ENCODE assay signal across 27 cellular contexts in the genomic region with DNA sequence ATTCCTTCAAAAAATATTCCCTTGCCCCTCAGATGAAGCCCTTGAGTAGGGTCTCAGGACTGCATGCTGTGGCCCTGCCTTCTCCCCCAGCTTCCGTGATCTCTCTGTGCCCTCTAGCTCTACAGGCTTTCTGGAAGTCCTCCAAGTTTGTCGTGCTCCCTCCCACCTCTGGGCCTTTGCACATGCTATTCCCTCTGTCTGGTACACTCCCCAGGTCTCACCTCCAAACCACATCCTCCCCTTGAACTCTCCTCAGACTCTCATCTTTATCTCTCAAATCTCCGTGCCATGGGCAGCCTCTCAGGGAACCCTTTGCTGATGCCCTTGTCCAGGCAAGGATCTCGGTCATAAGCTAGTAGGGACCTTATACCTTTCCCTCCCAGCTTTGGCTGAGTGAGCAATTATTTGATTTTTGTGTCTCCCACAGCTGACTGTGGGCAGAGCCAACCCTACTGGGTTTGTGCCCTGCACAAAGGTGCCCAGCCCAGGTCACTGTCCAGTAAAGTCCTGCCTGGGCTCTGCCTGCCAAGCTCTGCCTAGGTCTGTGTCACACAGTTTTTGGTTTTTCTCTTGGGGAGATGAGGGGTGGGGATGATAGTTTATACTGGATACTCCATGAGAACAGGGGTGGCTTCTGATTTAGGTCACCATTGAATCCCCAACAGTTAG.
"Had no signal": no experiment of that assay in that cellular context is flagged by ENCODE, and none has a peak within 500 bp of the region (broad histone marks: within the 10 kb centered on the region; RNA-seq: fewer than 3 reads in every experiment).

No MANE protein-coding gene starts in this region.

- ATAC-seq: foreskin keratinocyte; gastroesophageal sphincter; heart right ventricle; left cardiac atrium; naive thymus-derived CD8-positive, alpha-beta T cell; pancreas; stimulated activated memory B cell treated with anti-CD40 and anti-IgM and Interleukin-4, amounts not matched to agents 10 μg/mL and 1 μg/mL and 100 μg/mL, for 72 hours; stimulated activated naive CD8-positive, alpha-beta T cell treated with anti-CD3 and anti-CD28 coated beads, Interleukin-15, Interleukin-2, amounts not matched to agents 100 U/mL and 50 U/mL, for 24 hours had no signal

- H3K27ac Mint-ChIP-seq: progenitor cell of endocrine pancreas; stimulated activated memory B cell treated with anti-CD40 and anti-IgM and Interleukin-4, amounts not matched to agents 10 μg/mL and 1 μg/mL and 100 μg/mL, for 72 hours; type B pancreatic cell had no signal

- H3K27me3 ChIP-seq: gastroesophageal sphincter, pancreas, sigmoid colon, testis had no signal

- H3K4me1 ChIP-seq: esophagus muscularis mucosa, gastroesophageal sphincter, left ventricle myocardium inferior, pancreas, sigmoid colon, testis, tibial artery had no signal

- FAIRE-seq: endothelial cell of umbilical vein, islet of Langerhans, pancreas had no signal

- H3K27ac ChIP-seq: coronary artery, esophagus muscularis mucosa, foreskin keratinocyte, gastroesophageal sphincter, heart right ventricle, left ventricle myocardium inferior, lower lobe of right lung, neutrophil, pancreas, sigmoid colon, testis, tibial artery had no signal

- H3K36me3 Mint-ChIP-seq: type B pancreatic cell had no signal

- H3K9me3 Mint-ChIP-seq: stimulated activated memory B cell treated with anti-CD40 and anti-IgM and Interleukin-4, amounts not matched to agents 10 μg/mL and 1 μg/mL and 100 μg/mL, for 72 hours; type B pancreatic cell had no signal

- H3K4me3 Mint-ChIP-seq: naive thymus-derived CD8-positive, alpha-beta T cell; neural crest cell; stimulated activated memory B cell treated with anti-CD40 and anti-IgM and Interleukin-4, amounts not matched to agents 10 μg/mL and 1 μg/mL and 100 μg/mL, for 72 hours; type B pancreatic cell had no signal

- H3K9me3 ChIP-seq: esophagus muscularis mucosa, gastroesophageal sphincter, heart right ventricle, left ventricle myocardium inferior, lower lobe of right lung, neutrophil, pancreas, sigmoid colon, testis, tibial artery had no signal

- H3K36me3 ChIP-seq: esophagus muscularis mucosa, gastroesophageal sphincter, heart right ventricle, left ventricle myocardium inferior, lower lobe of right lung, neutrophil, pancreas, sigmoid colon, tibial artery had no signal

- H3K4me3 ChIP-seq: coronary artery, esophagus muscularis mucosa, gastroesophageal sphincter, heart right ventricle, left ventricle myocardium inferior, lower lobe of right lung, pancreas, sigmoid colon, testis, tibial artery had no signal

- DNase-seq: dermis blood vessel endothelial cell; effector memory CD4-positive, alpha-beta T cell; foreskin keratinocyte; heart right ventricle; hippocampal formation; left cardiac atrium; left ventricle myocardium inferior; lower lobe of right lung; naive thymus-derived CD8-positive, alpha-beta T cell; pancreas; sigmoid colon; stimulated activated CD4-positive, alpha-beta T cell treated with anti-CD3 and anti-CD28 coated beads, Interleukin-2, amount 100 ng/mL, for 24 hours; stimulated activated CD4-positive, alpha-beta T cell treated with anti-CD3 and anti-CD28 coated beads, Interleukin-4, amount 100 ng/mL, for 24 hours; stimulated activated naive CD8-positive, alpha-beta T cell treated with anti-CD3 and anti-CD28 coated beads, Interleukin-15, Interleukin-2, amounts not matched to agents 100 U/mL and 50 U/mL, for 24 hours; substantia nigra; testis; tibial artery had no signal
